Comparison of ENCODE assay signal across 8 cellular contexts in genomic region chr16:2904100-2904921, GRCh38. TPM values are rescaled to one million over a fixed set of nuclear protein-coding genes. Genes with fewer than 3 reads are reported as not detected.
DNase-seq lines count a peak whose midpoint lies in the region; ATAC-seq and TF ChIP-seq lines count a peak whose summit lies in the region.

No MANE protein-coding gene starts in this region.

- DNase-seq in GM04504 (ENCODE audit: low read depth) (peak; percentile 71), NCI-H187 (lab: John Stamatoyannopoulos, UW) (peak; percentile 82 to 97), T1000 (lab: John Stamatoyannopoulos, UW) (peak; percentile 72), astrocyte of the cerebellum (ENCODE audit: low read depth) (peak; percentile 51), hepatocyte (ENCODE audit: low spot score) (peak; percentile 94), retina (peak; percentile 97)

- no peaks in the 10 kb centered on the region for H3K9me3 ChIP-seq in hepatocyte (ENCODE audit: low read depth)

- peak overlapping the region; percentile 90 for H3K27ac ChIP-seq in hepatocyte

- WGBS in hepatocyte (ENCODE audit: low lambda C conversion rate, missing lambda C conversion rate) = 2% methylated on average over 50 of the region's 62 CpGs

- H2AFZ ChIP-seq in hepatocyte = peak overlapping the region; percentile 72

- TF ChIP-seq CTCF in astrocyte of the cerebellum (IDR thresholded peaks at IDR 0.05; ENCODE audit: low read depth, low read length, missing control alignments) (peak; percentile 91), hepatocyte (IDR thresholded peaks at IDR 0.05; ENCODE audit: poor library complexity) (peak; percentile 93)

- in situ Hi-C loops in astrocyte of the cerebellum (cut with HindIII; ENCODE audit: low sequenced_read_pairs) = no loop called here

- H3K4me3 ChIP-seq in astrocyte of the cerebellum (ENCODE audit: low read depth, low read length) (peak overlapping the region; percentile 76), hepatocyte (peak overlapping the region; percentile 80)

- H3K4me2 ChIP-seq in hepatocyte = peak overlapping the region; percentile 89

- no peaks in the 10 kb centered on the region for H3K9me2 ChIP-seq in hepatocyte (replicated peaks; ENCODE audit: insufficient read depth)

- ATAC-seq in HG02623 (IDR thresholded peaks at IDR 0.05; ENCODE audit: unreplicated experiment) = peak; percentile 34
- no peak for ATAC-seq in HG02588 (IDR thresholded peaks at IDR 0.05; ENCODE audit: unreplicated experiment)

- peaks cover 7% of the 10 kb centered on the region for H3K4me1 ChIP-seq in hepatocyte (ENCODE audit: insufficient read depth)

- H4K20me1 ChIP-seq in hepatocyte (ENCODE audit: insufficient read depth, poor library complexity, severe bottlenecking) = no peaks in the 10 kb centered on the region

- H3K27me3 ChIP-seq in hepatocyte = no peaks in the 10 kb centered on the region

- no peaks in the 10 kb centered on the region for H3K36me3 ChIP-seq in hepatocyte (replicated peaks; ENCODE audit: insufficient read depth, low read depth)

- no peaks in the 10 kb centered on the region for H3K79me2 ChIP-seq in hepatocyte

RNA-seq across cellular contexts. Expression of gene FLYWCH1, which starts 7.4 kb away (rescaled TPM):
- 11.7 and 14.6 TPM in 2 replicates for total RNA-seq in hepatocyte
- polyA plus RNA-seq in hepatocyte = 16.9 and 17.1 TPM in 2 replicates

RNA-seq across cellular contexts. Expression of gene FLYWCH2, which starts 21.3 kb away (rescaled TPM):
- total RNA-seq in hepatocyte = 31.6 and 45.1 TPM in 2 replicates
- polyA plus RNA-seq in hepatocyte = 33.1 and 40.0 TPM in 2 replicates

RNA-seq across cellular contexts. Expression of gene PRSS22, which starts 46.3 kb away (rescaled TPM):
- total RNA-seq in hepatocyte = 50.0 and 60.2 TPM in 2 replicates
- polyA plus RNA-seq in hepatocyte = 66.3 and 100 TPM in 2 replicates

RNA-seq across cellular contexts. Expression of gene KREMEN2, which starts 59.8 kb away (rescaled TPM):
- total RNA-seq in hepatocyte = 0.52 and 3.6 TPM in 2 replicates
- polyA plus RNA-seq in hepatocyte = 4.9 and 5.8 TPM in 2 replicates
